In genomic region chr19:12665646-12666304, GRCh38 we compare ENCODE assay signal across 8 cellular contexts. TPM values are rescaled to one million over a fixed set of nuclear protein-coding genes. Genes with fewer than 3 reads are reported as not detected.
DNase-seq lines count a peak whose midpoint lies in the region; ATAC-seq and TF ChIP-seq lines count a peak whose summit lies in the region.

No MANE protein-coding gene starts in this region.

- H3K27me3 ChIP-seq in heart left ventricle: no peaks in the 10 kb centered on the region
- H3K27me3 ChIP-seq in thyroid gland: no peaks in the 10 kb centered on the region

- no peak for TF ChIP-seq CTCF in heart left ventricle (IDR thresholded peaks at IDR 0.05)
- no peak for TF ChIP-seq CTCF in thyroid gland (IDR thresholded peaks at IDR 0.05)

- no peaks in the 10 kb centered on the region for H3K27me3 Mint-ChIP-seq in activated naive CD8-positive, alpha-beta T cell

- TF ChIP-seq POLR2A in heart left ventricle (IDR thresholded peaks at IDR 0.05): no peak
- TF ChIP-seq POLR2A in thyroid gland (IDR thresholded peaks at IDR 0.05): no peak

- intact Hi-C loops in heart left ventricle (cut with DNase I) (loop anchor here in 1 of 10 donors (5.0 kb wide), 1 partner anchor 103 kb away; no protein-coding TSS in a partner anchor), left cardiac atrium (cut with DNase I) (loop anchor here in 1 of 2 donors (10.0 kb wide), 1 partner anchor 101 kb away; no protein-coding TSS in a partner anchor), thyroid gland (cut with DNase I) (loop anchor here (2.0 kb wide), 1 partner anchor 101 kb away; no protein-coding TSS in a partner anchor), left colon (cut with DNase I, micrococcal nuclease) (no loop called here)

- H3K4me3 ChIP-seq in heart left ventricle (peak overlapping the region; percentile 55 to 97 (median 88)), thyroid gland (replicated peaks in 1 of 3) (peak overlapping the region; percentile 24 to 88 (median 57))

- H3K36me3 Mint-ChIP-seq in activated naive CD8-positive, alpha-beta T cell: no peaks in the 10 kb centered on the region

- peaks cover 43% of the 10 kb centered on the region for H3K4me1 Mint-ChIP-seq in activated naive CD8-positive, alpha-beta T cell (ENCODE audit: low read depth)

- no peaks in the 10 kb centered on the region for H3K9me3 Mint-ChIP-seq in activated naive CD8-positive, alpha-beta T cell (ENCODE audit: low read depth)

- no peak for ATAC-seq in heart left ventricle
- no peak for ATAC-seq in left cardiac atrium
- no peak for ATAC-seq in left colon

- H3K4me1 ChIP-seq in heart left ventricle: peaks cover 9 to 50% (median 38%) of the 10 kb centered on the region in 12 donors
- peaks cover 21 to 34% of the 10 kb centered on the region in 2 donors for H3K4me1 ChIP-seq in thyroid gland

- H3K36me3 ChIP-seq in heart left ventricle (peaks cover 0 to 48% (median 32%) of the 10 kb centered on the region in 9 donors), thyroid gland (peaks cover 13 to 19% of the 10 kb centered on the region in 2 donors)

- H3K4me3 Mint-ChIP-seq in activated naive CD8-positive, alpha-beta T cell: peak overlapping the region; percentile 97

- no peaks in the 10 kb centered on the region for H3K9me3 ChIP-seq in heart left ventricle
- no peaks in the 10 kb centered on the region for H3K9me3 ChIP-seq in thyroid gland

- 48 to 62% (median 60%) methylated on average over 8 to 12 of the region's 12 CpGs for WGBS in heart left ventricle, 4 donors
- WGBS in thyroid gland, 2 donors: 53 to 64% methylated on average over 7 to 12 of the region's 12 CpGs

- no peak for DNase-seq in heart left ventricle
- DNase-seq in left cardiac atrium: no peak
- peak; percentile 52 for DNase-seq in kidney tubule cell (ENCODE audit: low spot score)
- DNase-seq in thyroid gland: no peak
- DNase-seq in left colon: no peak
- no peak for DNase-seq in NCI-H1694 (lab: John Stamatoyannopoulos, UW)
- no peak for DNase-seq in DMS153 treated with DMSO at 0.1 percent for 48 hours (lab: John Stamatoyannopoulos, UW; ENCODE audit: unreplicated experiment)

- H3K27ac ChIP-seq in heart left ventricle (peak overlapping the region in 6 of 12 donors; percentile 45 to 90 (median 84)), thyroid gland (no peak overlapping the region)

- peak overlapping the region; percentile 89 for H3K27ac Mint-ChIP-seq in activated naive CD8-positive, alpha-beta T cell

RNA-seq across cellular contexts. Expression of gene MAN2B1, which starts 0.8 kb away (rescaled TPM):
- 100 to 1,000 TPM in 1 of 9 donors, 10 to 100 TPM in 8; 16.0 to 135 (median 30.7) TPM for total RNA-seq in heart left ventricle
- polyA plus RNA-seq in heart left ventricle: 10 to 100 TPM; 18.6 to 23.0 TPM
- total RNA-seq in left cardiac atrium: 10 to 100 TPM; 42.1 to 55.8 TPM
- 100 to 1,000 TPM in 1 of 4 donors, 10 to 100 TPM in 3; 38.0 to 106 (median 82.5) TPM for total RNA-seq in thyroid gland
- 100 to 1,000 TPM in 1 of 2 donors, 10 to 100 TPM in 1; 77.9 to 116 TPM for total RNA-seq in left colon

RNA-seq across cellular contexts. Expression of gene WDR83, which starts 0.8 kb away (rescaled TPM):
- total RNA-seq in heart left ventricle (1 to 10 TPM; 6.0 to 9.2 (median 7.8) TPM), left cardiac atrium (1 to 10 TPM; 7.8 to 8.0 TPM), thyroid gland (10 to 100 TPM in 3 of 4 donors, 1 to 10 TPM in 1; 9.5 to 17.5 (median 14.3) TPM), left colon (1 to 10 TPM; 6.6 to 8.3 TPM)
- 10 to 100 TPM; 12.3 to 13.0 TPM for polyA plus RNA-seq in heart left ventricle

RNA-seq across cellular contexts. Expression of gene DHPS, which starts 15.9 kb away (rescaled TPM):
- total RNA-seq in heart left ventricle (100 to 1,000 TPM in 1 of 9 donors, 10 to 100 TPM in 8; 47.6 to 121 (median 54.6) TPM), left cardiac atrium (10 to 100 TPM; 38.4 to 51.9 TPM), thyroid gland (100 to 1,000 TPM; 105 to 122 (median 115) TPM), left colon (10 to 100 TPM; 68.4 to 74.7 TPM)
- polyA plus RNA-seq in heart left ventricle: 10 to 100 TPM; 57.2 to 57.6 TPM

RNA-seq across cellular contexts. Expression of gene GNG14, which starts 22.0 kb away (rescaled TPM):
- not detected for total RNA-seq in heart left ventricle
- polyA plus RNA-seq in heart left ventricle: not detected
- total RNA-seq in left cardiac atrium: not detected
- not detected for total RNA-seq in thyroid gland
- total RNA-seq in left colon: not detected

RNA-seq across cellular contexts. Expression of gene FBXW9, which starts 30.7 kb away (rescaled TPM):
- total RNA-seq in heart left ventricle (1 to 10 TPM; 1.5 to 3.6 (median 2.4) TPM), left cardiac atrium (1 to 10 TPM; 1.4 to 2.3 TPM), thyroid gland (10 to 100 TPM in 2 of 4 donors, 1 to 10 TPM in 2; 5.9 to 13.7 (median 11.3) TPM), left colon (1 to 10 TPM; 6.2 to 7.0 TPM)
- 1 to 10 TPM; 1.0 to 5.0 TPM for polyA plus RNA-seq in heart left ventricle
